In the genomic region with DNA sequence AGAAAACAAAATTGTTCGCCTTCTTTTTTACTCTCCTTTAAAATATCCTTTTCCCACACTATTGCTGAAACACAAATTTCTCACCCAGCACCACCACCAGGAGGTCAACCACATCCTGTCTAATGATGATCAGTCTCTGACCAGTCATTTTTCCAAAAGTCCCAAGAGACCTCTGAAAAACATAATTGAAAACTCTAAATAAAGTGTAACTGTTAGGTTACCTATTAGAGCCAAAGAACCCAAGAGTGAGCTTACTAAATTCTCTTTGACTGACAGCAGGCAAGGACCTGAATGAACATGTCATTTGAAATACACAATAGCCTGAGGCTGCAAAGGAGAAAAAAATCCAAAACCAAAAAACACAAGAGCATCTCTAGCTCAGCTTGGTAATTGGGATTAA, we compare ENCODE assay signal across 22 cellular contexts.
"Had no signal": no experiment of that assay in that cellular context is flagged by ENCODE, and none has a peak within 500 bp of the region (broad histone marks: within the 10 kb centered on the region; RNA-seq: fewer than 3 reads in every experiment).

No MANE protein-coding gene starts in this region.

- H3K4me3 Mint-ChIP-seq: activated B cell treated with CpG ODN at 0.5 μM for 24 hours; activated CD4-positive, alpha-beta T cell treated with anti-CD3 and anti-CD28 coated beads, Interleukin-2, amount 10 ng/mL, durations not matched to agents 24 days and 14 days; activated CD8-positive, alpha-beta T cell treated with anti-CD3 and anti-CD28 coated beads, Interleukin-2, amount 10 ng/mL, durations not matched to agents 7 days and 5 days; activated naive CD8-positive, alpha-beta T cell treated with anti-CD3 and anti-CD28 coated beads for 36 hours; brain; dendritic cell treated with granulocyte-macrophage colony-stimulating factor and Interleukin-4, amounts not matched to agents 40 ng/mL and 50 ng/mL, for 4 days; effector memory CD8-positive, alpha-beta T cell; memory B cell; natural killer cell; stimulated activated effector memory CD8-positive, alpha-beta T cell treated with anti-CD3 and anti-CD28 coated beads, Interleukin-12 subunit alpha, Interleukin-12 subunit beta, amount 100 ng/mL, for 72 hours; T-helper 17 cell had no signal

- H3K4me1 ChIP-seq: gastroesophageal sphincter, thyroid gland, uterus had no signal

- H3K4me1 Mint-ChIP-seq: activated B cell treated with CpG ODN at 0.5 μM for 24 hours; activated CD4-positive, alpha-beta T cell treated with anti-CD3 and anti-CD28 coated beads, Interleukin-2, amount 10 ng/mL, durations not matched to agents 24 days and 14 days; activated naive CD8-positive, alpha-beta T cell treated with anti-CD3 and anti-CD28 coated beads for 36 hours; memory B cell; natural killer cell; stimulated activated effector memory CD8-positive, alpha-beta T cell treated with anti-CD3 and anti-CD28 coated beads, Interleukin-12 subunit alpha, Interleukin-12 subunit beta, amount 100 ng/mL, for 72 hours; T-helper 17 cell had no signal

- H3K36me3 Mint-ChIP-seq: activated naive CD8-positive, alpha-beta T cell treated with anti-CD3 and anti-CD28 coated beads for 36 hours; brain; memory B cell; stimulated activated effector memory CD8-positive, alpha-beta T cell treated with anti-CD3 and anti-CD28 coated beads, Interleukin-12 subunit alpha, Interleukin-12 subunit beta, amount 100 ng/mL, for 72 hours had no signal

- H3K4me3 ChIP-seq: gastroesophageal sphincter, thyroid gland, uterus had no signal

- H3K27ac ChIP-seq: epithelial cell of prostate, gastroesophageal sphincter, neutrophil, thyroid gland, uterus had no signal

- H3K9me3 ChIP-seq: gastroesophageal sphincter, neutrophil, thyroid gland, uterus had no signal

- H3K27ac Mint-ChIP-seq: activated B cell treated with CpG ODN at 0.5 μM for 24 hours; activated CD4-positive, alpha-beta T cell treated with anti-CD3 and anti-CD28 coated beads, Interleukin-2, amount 10 ng/mL, durations not matched to agents 24 days and 14 days; activated CD8-positive, alpha-beta T cell treated with anti-CD3 and anti-CD28 coated beads, Interleukin-2, amount 10 ng/mL, durations not matched to agents 7 days and 5 days; activated naive CD8-positive, alpha-beta T cell treated with anti-CD3 and anti-CD28 coated beads for 36 hours; brain; dendritic cell treated with granulocyte-macrophage colony-stimulating factor and Interleukin-4, amounts not matched to agents 40 ng/mL and 50 ng/mL, for 4 days; effector memory CD8-positive, alpha-beta T cell; memory B cell; natural killer cell; stimulated activated effector memory CD8-positive, alpha-beta T cell treated with anti-CD3 and anti-CD28 coated beads, Interleukin-12 subunit alpha, Interleukin-12 subunit beta, amount 100 ng/mL, for 72 hours; T-helper 17 cell had no signal

- DNase-seq: activated B cell treated with CpG ODN at 0.5 μM for 24 hours; activated CD4-positive, alpha-beta T cell treated with anti-CD3 and anti-CD28 coated beads, Interleukin-2, amount 10 ng/mL, durations not matched to agents 24 days and 14 days; activated CD8-positive, alpha-beta memory T cell treated with anti-CD3 and anti-CD28 coated beads, Interleukin-2, amount 50 U/mL, for 4 hours; activated CD8-positive, alpha-beta T cell treated with anti-CD3 and anti-CD28 coated beads, Interleukin-2, amount 10 ng/mL, durations not matched to agents 7 days and 5 days; activated naive CD8-positive, alpha-beta T cell treated with anti-CD3 and anti-CD28 coated beads for 36 hours; amygdala; cerebellar nuclear complex; effector memory CD8-positive, alpha-beta T cell; natural killer cell; retina; T-helper 17 cell; thyroid gland; uterus had no signal

- FAIRE-seq: islet of Langerhans, TTC549 had no signal

- H3K36me3 ChIP-seq: gastroesophageal sphincter, neutrophil, thyroid gland, uterus had no signal

- H3K27me3 ChIP-seq: gastroesophageal sphincter, neutrophil, thyroid gland, uterus had no signal

- H3K27me3 Mint-ChIP-seq: activated B cell treated with CpG ODN at 0.5 μM for 24 hours; activated CD4-positive, alpha-beta T cell treated with anti-CD3 and anti-CD28 coated beads, Interleukin-2, amount 10 ng/mL, durations not matched to agents 24 days and 14 days; activated naive CD8-positive, alpha-beta T cell treated with anti-CD3 and anti-CD28 coated beads for 36 hours; dendritic cell treated with granulocyte-macrophage colony-stimulating factor and Interleukin-4, amounts not matched to agents 40 ng/mL and 50 ng/mL, for 4 days; effector memory CD8-positive, alpha-beta T cell; memory B cell; T-helper 17 cell had no signal
